ENCODE assay signal across 11 cellular contexts in genomic region chr1:3598051-3598471, GRCh38. TPM values are rescaled to one million over a fixed set of nuclear protein-coding genes. Genes with fewer than 3 reads are reported as not detected.
DNase-seq lines count a peak whose midpoint lies in the region; ATAC-seq and TF ChIP-seq lines count a peak whose summit lies in the region.
"Had no signal": no experiment of that assay in that cellular context is flagged by ENCODE, and none has a peak within 500 bp of the region (broad histone marks: within the 10 kb centered on the region; RNA-seq: fewer than 3 reads in every experiment).

No MANE protein-coding gene starts in this region.

- ATAC-seq in stimulated activated naive CD8-positive, alpha-beta T cell treated with anti-CD3 and anti-CD28 coated beads, Interleukin-15, amount 100 ng/mL, for 72 hours = peak; percentile 2
- ATAC-seq in stimulated activated naive CD8-positive, alpha-beta T cell treated with anti-CD3 and anti-CD28 coated beads, Interleukin-15, Interleukin-2, amounts not matched to agents 100 U/mL and 50 U/mL, for 24 hours = no peak
- peak; percentile 49 for ATAC-seq in aorta (ENCODE audit: low FRiP score)

- H3K27ac Mint-ChIP-seq in stimulated activated naive CD8-positive, alpha-beta T cell treated with anti-CD3 and anti-CD28 coated beads, Interleukin-15, amount 100 ng/mL, for 72 hours = peak overlapping the region; percentile 67 to 93
- peak overlapping the region; percentile 67 for H3K27ac Mint-ChIP-seq in mesothelial cell of epicardium

- H3K9me3 Mint-ChIP-seq in stimulated activated naive CD8-positive, alpha-beta T cell treated with anti-CD3 and anti-CD28 coated beads, Interleukin-15, amount 100 ng/mL, for 72 hours = no peaks in the 10 kb centered on the region
- no peaks in the 10 kb centered on the region for H3K9me3 Mint-ChIP-seq in mesothelial cell of epicardium

- no peak for DNase-seq in stimulated activated naive CD8-positive, alpha-beta T cell treated with anti-CD3 and anti-CD28 coated beads, Interleukin-15, amount 100 ng/mL, for 72 hours
- DNase-seq in stimulated activated naive CD8-positive, alpha-beta T cell treated with anti-CD3 and anti-CD28 coated beads, Interleukin-15, Interleukin-2, amounts not matched to agents 100 U/mL and 50 U/mL, for 24 hours = no peak
- DNase-seq in coronary artery (ENCODE audit: low spot score) (no peak), mesothelial cell of epicardium (ENCODE audit: low spot score in 2 of 2, unreplicated experiment in 2 of 2) (no peak), aorta (no peak), superior temporal gyrus (ENCODE audit: extremely low spot score) (no peak), sigmoid colon (no peak), CD1c-positive myeloid dendritic cell (ENCODE audit: extremely low spot score) (no peak)
- DNase-seq: activated CD4-positive, alpha-beta T cell treated with anti-CD3 and anti-CD28 coated beads, Interleukin-2, amount 50 U/mL, for 4 hours; central memory CD4-positive, alpha-beta T cell; GM23248 had no signal

- H3K4me3 ChIP-seq in coronary artery (peak overlapping the region; percentile 37), aorta (ENCODE audit: low read length in 2 of 2) (no peak overlapping the region), sigmoid colon (no peak overlapping the region)
- H3K4me3 ChIP-seq: GM23248 had no signal

- peaks cover 38% of the 10 kb centered on the region for H3K4me1 Mint-ChIP-seq in stimulated activated naive CD8-positive, alpha-beta T cell treated with anti-CD3 and anti-CD28 coated beads, Interleukin-15, amount 100 ng/mL, for 72 hours
- peaks cover 20% of the 10 kb centered on the region for H3K4me1 Mint-ChIP-seq in mesothelial cell of epicardium

- no peak for TF ChIP-seq EP300 in sigmoid colon (IDR thresholded peaks at IDR 0.05)

- H3K27ac ChIP-seq in coronary artery (no peak overlapping the region), aorta (ENCODE audit: low read depth in 1 of 2, low read length in 2 of 2) (no peak overlapping the region), sigmoid colon (no peak overlapping the region)
- H3K27ac ChIP-seq: GM23248 had no signal

- H3K4me1 ChIP-seq in aorta (ENCODE audit: control insufficient read depth in 1 of 2, insufficient read depth in 2 of 2, low read length in 2 of 2) = no peaks in the 10 kb centered on the region
- peaks cover 0 to 17% (median 14%) of the 10 kb centered on the region in 4 donors for H3K4me1 ChIP-seq in sigmoid colon

- H3K27me3 ChIP-seq in aorta (ENCODE audit: control insufficient read depth in 1 of 2, insufficient read depth in 2 of 2, low read length in 1 of 2) (no peaks in the 10 kb centered on the region), sigmoid colon (peaks cover 0 to 19% (median 0%) of the 10 kb centered on the region in 3 donors)

- H3K4me3 Mint-ChIP-seq in stimulated activated naive CD8-positive, alpha-beta T cell treated with anti-CD3 and anti-CD28 coated beads, Interleukin-15, amount 100 ng/mL, for 72 hours = peak overlapping the region; percentile 78 to 82
- H3K4me3 Mint-ChIP-seq in mesothelial cell of epicardium = peak overlapping the region; percentile 40

- H3K36me3 ChIP-seq in aorta (ENCODE audit: control insufficient read depth in 1 of 2, insufficient read depth in 2 of 2, low read length in 1 of 2) = no peaks in the 10 kb centered on the region
- H3K36me3 ChIP-seq in sigmoid colon = no peaks in the 10 kb centered on the region

- intact Hi-C loops in aorta (cut with DNase I) = no loop called here
- intact Hi-C loops in sigmoid colon (cut with DNase I) = no loop called here

- WGBS in aorta, 2 donors = 85 to 90% methylated on average over 25 of the region's 25 CpGs
- WGBS in sigmoid colon, 2 donors = 18 to 21% methylated on average over 25 of the region's 25 CpGs

- H3K9me3 ChIP-seq in aorta (ENCODE audit: control insufficient read depth, low read length) (no peaks in the 10 kb centered on the region), sigmoid colon (no peaks in the 10 kb centered on the region)

- H3K27me3 Mint-ChIP-seq in stimulated activated naive CD8-positive, alpha-beta T cell treated with anti-CD3 and anti-CD28 coated beads, Interleukin-15, amount 100 ng/mL, for 72 hours = no peaks in the 10 kb centered on the region
- no peaks in the 10 kb centered on the region for H3K27me3 Mint-ChIP-seq in mesothelial cell of epicardium (ENCODE audit: low read depth)

- TF ChIP-seq CTCF in coronary artery (IDR thresholded peaks at IDR 0.05) (no peak), mesothelial cell of epicardium (IDR thresholded peaks at IDR 0.05; ENCODE audit: unreplicated experiment) (no peak), sigmoid colon (IDR thresholded peaks at IDR 0.05) (no peak)

- H3K36me3 Mint-ChIP-seq in mesothelial cell of epicardium = peaks cover 6% of the 10 kb centered on the region

- no peak for TF ChIP-seq POLR2A in sigmoid colon (IDR thresholded peaks at IDR 0.05)

RNA-seq across cellular contexts. Expression of gene MEGF6, which starts 13.2 kb away (rescaled TPM):
- total RNA-seq in mesothelial cell of epicardium (194 to 209 TPM (median 204 TPM) in 3 replicates), aorta (100 to 1,000 TPM in 1 of 2 donors, 10 to 100 TPM in 1; 91.8 to 223 TPM), sigmoid colon (10 to 100 TPM in 2 of 4 donors, 1 to 10 TPM in 2; 4.3 to 31.9 (median 12.2) TPM)
- polyA plus RNA-seq in aorta (100 to 1,000 TPM in 1 of 2 donors, 10 to 100 TPM in 1; 53.7 to 332 TPM), sigmoid colon (1 to 10 TPM in 2 of 3 donors, not detected in 1; 2.4 to 9.8 TPM)

RNA-seq across cellular contexts. Expression of gene TPRG1L, which starts 26.8 kb away (rescaled TPM):
- total RNA-seq in mesothelial cell of epicardium (15.1 to 15.9 TPM (median 15.7 TPM) in 3 replicates), aorta (10 to 100 TPM; 35.4 to 39.0 TPM), sigmoid colon (10 to 100 TPM; 34.9 to 51.8 (median 43.2) TPM)
- polyA plus RNA-seq in aorta (10 to 100 TPM; 42.0 to 51.0 TPM), sigmoid colon (100 to 1,000 TPM in 1 of 3 donors, 10 to 100 TPM in 2; 43.6 to 105 (median 85.9) TPM)

RNA-seq across cellular contexts. Expression of gene WRAP73, which starts 51.8 kb away (rescaled TPM):
- total RNA-seq in mesothelial cell of epicardium (20.8 to 26.4 TPM (median 21.4 TPM) in 3 replicates), aorta (10 to 100 TPM; 10.6 to 17.4 TPM), sigmoid colon (10 to 100 TPM; 11.4 to 17.2 (median 14.8) TPM)
- polyA plus RNA-seq in aorta (10 to 100 TPM in 1 of 2 donors, 1 to 10 TPM in 1; 5.8 to 27.8 TPM), sigmoid colon (10 to 100 TPM; 17.4 to 24.2 (median 18.7) TPM)

RNA-seq across cellular contexts. Expression of gene TP73, which starts 54.3 kb away (rescaled TPM):
- total RNA-seq in mesothelial cell of epicardium (1.0 to 1.4 TPM (median 1.2 TPM) in 3 replicates), aorta (under 1 TPM in 1 of 2 donors, not detected in 1; 0.18 TPM), sigmoid colon (not detected)
- polyA plus RNA-seq in aorta (under 1 TPM in 1 of 2 donors, not detected in 1; 0.38 TPM), sigmoid colon (under 1 TPM in 2 of 3 donors, not detected in 1; 0.22 to 0.69 TPM)
- total RNA-seq: GM23248 had no signal
- polyA plus RNA-seq: GM23248 had no signal
